In genomic region chr11:47187723-47188122, GRCh38 we compare ENCODE assay signal across 9 cellular contexts. TPM values are rescaled to one million over a fixed set of nuclear protein-coding genes. Genes with fewer than 3 reads are reported as not detected.
DNase-seq lines count a peak whose midpoint lies in the region; ATAC-seq, FAIRE-seq and TF ChIP-seq lines count a peak whose summit lies in the region.
"Had no signal": no experiment of that assay in that cellular context is flagged by ENCODE, and none has a peak within 500 bp of the region (broad histone marks: within the 10 kb centered on the region; RNA-seq: fewer than 3 reads in every experiment).

No MANE protein-coding gene starts in this region.

- no peak for ATAC-seq in Right ventricle myocardium superior (ENCODE audit: poor library complexity)

- peaks cover 38% of the 10 kb centered on the region for H3K4me1 Mint-ChIP-seq in mesothelial cell of epicardium

- TF ChIP-seq CTCF in right atrium auricular region (IDR thresholded peaks at IDR 0.05) (no peak), mesothelial cell of epicardium (IDR thresholded peaks at IDR 0.05; ENCODE audit: unreplicated experiment) (no peak), vagina (IDR thresholded peaks at IDR 0.05) (no peak), GM13976 (IDR thresholded peaks at IDR 0.05; ENCODE audit: borderline replicate concordance, control extremely low read depth, extremely low read depth, insufficient read depth, missing control alignments) (no peak)

- no peak for TF ChIP-seq POLR2A in vagina (IDR thresholded peaks at IDR 0.05)

- DNase-seq in right atrium auricular region (ENCODE audit: low spot score): no peak
- no peak for DNase-seq in Right ventricle myocardium superior
- peak; percentile 33 for DNase-seq in cerebellum (ENCODE audit: low spot score)
- DNase-seq in mesothelial cell of epicardium (ENCODE audit: low spot score in 2 of 2, unreplicated experiment in 2 of 2): no peak
- no peak for DNase-seq in vagina (ENCODE audit: extremely low spot score in 2 of 2)
- DNase-seq in effector memory CD4-positive, alpha-beta T cell: no peak
- no peak for DNase-seq in HTR-8/SVneo (ENCODE audit: insufficient read length, low spot score)
- no peak for DNase-seq in GM13976 (ENCODE audit: low spot score)
- DNase-seq: stimulated activated CD4-positive, alpha-beta T cell treated with anti-CD3 and anti-CD28 coated beads, Interleukin-2, amount 100 ng/mL, for 48 hours had no signal

- H3K9me3 Mint-ChIP-seq in mesothelial cell of epicardium: no peaks in the 10 kb centered on the region

- peak overlapping the region; percentile 85 for H3K27ac Mint-ChIP-seq in mesothelial cell of epicardium

- FAIRE-seq in HTR-8/SVneo (lab: Jason Lieb, UNC): no peak

- no peaks in the 10 kb centered on the region for H3K27me3 Mint-ChIP-seq in mesothelial cell of epicardium (ENCODE audit: low read depth)

- intact Hi-C loops in Right ventricle myocardium superior (cut with DNase I) (no loop called here), vagina (cut with DNase I) (no loop called here)

- H3K36me3 ChIP-seq in right atrium auricular region: no peaks in the 10 kb centered on the region
- H3K36me3 ChIP-seq in vagina: no peaks in the 10 kb centered on the region
- no peaks in the 10 kb centered on the region for H3K36me3 ChIP-seq in effector memory CD4-positive, alpha-beta T cell (ENCODE audit: control insufficient read depth, insufficient read depth, low read length)

- peak overlapping the region; percentile 70 for H3K4me3 ChIP-seq in right atrium auricular region
- peak overlapping the region; percentile 64 to 79 for H3K4me3 ChIP-seq in vagina
- H3K4me3 ChIP-seq in effector memory CD4-positive, alpha-beta T cell (ENCODE audit: insufficient read depth, low read depth, low read length, poor library complexity, severe bottlenecking): no peak overlapping the region

- H3K27me3 ChIP-seq in right atrium auricular region: no peaks in the 10 kb centered on the region
- no peaks in the 10 kb centered on the region for H3K27me3 ChIP-seq in vagina
- peaks cover 24% of the 10 kb centered on the region for H3K27me3 ChIP-seq in effector memory CD4-positive, alpha-beta T cell (replicated peaks; ENCODE audit: control insufficient read depth, insufficient read depth, low read length, poor library complexity, severe bottlenecking)

- H3K4me1 ChIP-seq in right atrium auricular region (peaks cover 0 to 60% of the 10 kb centered on the region in 2 donors), vagina (peaks cover 34% of the 10 kb centered on the region)
- peaks cover 11% of the 10 kb centered on the region for H3K4me1 ChIP-seq in effector memory CD4-positive, alpha-beta T cell (ENCODE audit: control insufficient read depth, insufficient read depth, low read length, poor library complexity, severe bottlenecking)

- no peaks in the 10 kb centered on the region for H3K36me3 Mint-ChIP-seq in mesothelial cell of epicardium

- in situ Hi-C loops in GM13976 (cut with MboI; ENCODE audit: low sequenced_read_pairs, unreplicated experiment): loop anchor here (10.0 kb wide), 1 partner anchor 77 kb away; no protein-coding TSS in a partner anchor

- H3K9me3 ChIP-seq in right atrium auricular region (no peaks in the 10 kb centered on the region), vagina (no peaks in the 10 kb centered on the region)
- H3K9me3 ChIP-seq in effector memory CD4-positive, alpha-beta T cell (ENCODE audit: control insufficient read depth, low read length): no peaks in the 10 kb centered on the region

- H3K27ac ChIP-seq in right atrium auricular region (peak overlapping the region; percentile 93 to 99), vagina (peak overlapping the region; percentile 93)
- no peak overlapping the region for H3K27ac ChIP-seq in effector memory CD4-positive, alpha-beta T cell (ENCODE audit: insufficient read depth, low read length, poor library complexity, severe bottlenecking)

- H3K4me3 Mint-ChIP-seq in mesothelial cell of epicardium: peak overlapping the region; percentile 70

RNA-seq across cellular contexts. Expression of gene PACSIN3, which starts 1.5 kb away (rescaled TPM):
- total RNA-seq in right atrium auricular region (100 to 1,000 TPM; 107 to 186 TPM), Right ventricle myocardium superior (175 TPM), cerebellum (2.5 TPM), mesothelial cell of epicardium (61.1 to 68.2 TPM (median 64.1 TPM) in 3 replicates), vagina (59.4 TPM)

RNA-seq across cellular contexts. Expression of gene ARFGAP2, which starts 11.0 kb away (rescaled TPM):
- total RNA-seq in right atrium auricular region: 10 to 100 TPM; 75.1 to 78.0 TPM
- total RNA-seq in Right ventricle myocardium superior: 46.1 TPM
- total RNA-seq in cerebellum: 93.0 TPM
- total RNA-seq in mesothelial cell of epicardium: 101 to 111 TPM (median 105 TPM) in 3 replicates
- 79.3 TPM for total RNA-seq in vagina

RNA-seq across cellular contexts. Expression of gene DDB2, which starts 27.1 kb away (rescaled TPM):
- total RNA-seq in right atrium auricular region: 10 to 100 TPM in 1 of 2 donors, 1 to 10 TPM in 1; 8.8 to 12.0 TPM
- 9.3 TPM for total RNA-seq in Right ventricle myocardium superior
- total RNA-seq in cerebellum: 8.2 TPM
- total RNA-seq in mesothelial cell of epicardium: 42.4 to 49.1 TPM (median 46.7 TPM) in 3 replicates
- 42.2 TPM for total RNA-seq in vagina

Comparison
In these comparisons a context has a peak if more than half of its experiments do, and no peak if none do; other contexts are left out.
1. RNA of gene PACSIN3, which starts 1.5 kb away (total RNA-seq): 107 to 186 TPM in right atrium auricular region, 175 TPM in Right ventricle myocardium superior (single experiment), 61.1 to 68.2 TPM in mesothelial cell of epicardium and 59.4 TPM in vagina (single experiment); 2.5 TPM in cerebellum (single experiment); every median in the first group is over 10 times any median in the second.